Comparison of ENCODE assay signal across 9 cellular contexts in genomic region chr2:134581877-134582546, GRCh38.
DNase-seq lines count a peak whose midpoint lies in the region; ATAC-seq and TF ChIP-seq lines count a peak whose summit lies in the region.
"Had no signal": no experiment of that assay in that cellular context is flagged by ENCODE, and none has a peak within 500 bp of the region (broad histone marks: within the 10 kb centered on the region; RNA-seq: fewer than 3 reads in every experiment).

No MANE protein-coding gene starts in this region.

- intact Hi-C loops in CD8-positive, alpha-beta T cell (cut with DNase I, micrococcal nuclease) = no loop called here
- intact Hi-C loops in Calu3 (cut with micrococcal nuclease; ENCODE audit: unreplicated experiment) = no loop called here

- H3K4me3 ChIP-seq in CD8-positive, alpha-beta T cell (ENCODE audit: low read depth, low read length) = no peak overlapping the region

- no peaks in the 10 kb centered on the region for H3K9me3 Mint-ChIP-seq in T-helper 1 cell treated with Interleukin-12 subunit alpha and Interleukin-12 subunit beta and Interleukin-4 antibody, amounts not matched to agents 30 μg/mL and 1 μg/mL, for 36 hours
- no peaks in the 10 kb centered on the region for H3K9me3 Mint-ChIP-seq in memory B cell
- no peaks in the 10 kb centered on the region for H3K9me3 Mint-ChIP-seq in CD8-positive, alpha-beta T cell
- no peaks in the 10 kb centered on the region for H3K9me3 Mint-ChIP-seq in Calu3 (ENCODE audit: low read depth, unreplicated experiment)
- H3K9me3 Mint-ChIP-seq: activated T-helper 1 cell treated with anti-CD3 and anti-CD28 coated beads, Interleukin-12 subunit alpha, Interleukin-12 subunit beta, Interleukin-2, Interleukin-4 antibody, amounts not matched to agents 30 ng/mL and 10 ng/mL and 1 ng/mL, durations not matched to agents 14 hours and 24 hours and 36 hours had no signal

- no peaks in the 10 kb centered on the region for H3K9me3 ChIP-seq in CD8-positive, alpha-beta T cell (ENCODE audit: low read length)

- no peaks in the 10 kb centered on the region for H3K36me3 ChIP-seq in CD8-positive, alpha-beta T cell (ENCODE audit: insufficient read depth, low read length)

- no peak for TF ChIP-seq CTCF in CD8-positive, alpha-beta T cell (IDR thresholded peaks at IDR 0.05)
- TF ChIP-seq CTCF in Calu3 (IDR thresholded peaks at IDR 0.05; ENCODE audit: unreplicated experiment) = no peak

- no peak overlapping the region for H3K4me3 Mint-ChIP-seq in T-helper 1 cell treated with Interleukin-12 subunit alpha and Interleukin-12 subunit beta and Interleukin-4 antibody, amounts not matched to agents 30 μg/mL and 1 μg/mL, for 36 hours
- H3K4me3 Mint-ChIP-seq in memory B cell (peak overlapping the region; percentile 24), Calu3 (ENCODE audit: low read depth, unreplicated experiment) (no peak overlapping the region)
- H3K4me3 Mint-ChIP-seq in CD8-positive, alpha-beta T cell = no peak overlapping the region
- H3K4me3 Mint-ChIP-seq: activated T-helper 1 cell treated with anti-CD3 and anti-CD28 coated beads, Interleukin-12 subunit alpha, Interleukin-12 subunit beta, Interleukin-2, Interleukin-4 antibody, amounts not matched to agents 30 ng/mL and 10 ng/mL and 1 ng/mL, durations not matched to agents 14 hours and 24 hours and 36 hours had no signal

- CTCF ChIA-PET in CD8-positive, alpha-beta T cell (lab: Charles Lee) = interaction anchor here (0.6 kb wide), 1 partner anchor 182 kb away, joined by 3 read pairs; no protein-coding TSS in a partner anchor
- CTCF ChIA-PET in Calu3 (lab: Charles Lee) = no interaction called here

- peak; percentile 81 for ATAC-seq in GM21529 (IDR thresholded peaks at IDR 0.05; ENCODE audit: unreplicated experiment)
- ATAC-seq in HG03432 (IDR thresholded peaks at IDR 0.05; ENCODE audit: unreplicated experiment) = peak; percentile 54
- peak; percentile 53 for ATAC-seq in memory B cell (ENCODE audit: low read depth)
- no peak for ATAC-seq in CD8-positive, alpha-beta T cell

- H3K27me3 ChIP-seq in CD8-positive, alpha-beta T cell (ENCODE audit: insufficient read depth, low read length) = no peaks in the 10 kb centered on the region

- peaks cover 9% of the 10 kb centered on the region for H3K4me1 Mint-ChIP-seq in T-helper 1 cell treated with Interleukin-12 subunit alpha and Interleukin-12 subunit beta and Interleukin-4 antibody, amounts not matched to agents 30 μg/mL and 1 μg/mL, for 36 hours (ENCODE audit: low read depth)
- H3K4me1 Mint-ChIP-seq in memory B cell (peaks cover 25% of the 10 kb centered on the region), Calu3 (ENCODE audit: low read depth, unreplicated experiment) (peaks cover 8% of the 10 kb centered on the region)
- H3K4me1 Mint-ChIP-seq in CD8-positive, alpha-beta T cell (ENCODE audit: low read depth) = peaks cover 11% of the 10 kb centered on the region

- no TSS peak for BruUV-seq in Calu3 (replicated peaks; lab: Mats Ljungman, UMichigan)

- DNase-seq in T-helper 1 cell (no peak), memory B cell (ENCODE audit: low spot score in 2 of 2) (no peak), Calu3 (no peak), HCEC 1CT (no peak)
- DNase-seq in CD8-positive, alpha-beta T cell = no peak

- H3K27ac Mint-ChIP-seq in T-helper 1 cell treated with Interleukin-12 subunit alpha and Interleukin-12 subunit beta and Interleukin-4 antibody, amounts not matched to agents 30 μg/mL and 1 μg/mL, for 36 hours = peak overlapping the region; percentile 21
- H3K27ac Mint-ChIP-seq in memory B cell (peak overlapping the region; percentile 86), Calu3 (ENCODE audit: unreplicated experiment) (no peak overlapping the region)
- H3K27ac Mint-ChIP-seq in CD8-positive, alpha-beta T cell = no peak overlapping the region
- H3K27ac Mint-ChIP-seq: activated T-helper 1 cell treated with anti-CD3 and anti-CD28 coated beads, Interleukin-12 subunit alpha, Interleukin-12 subunit beta, Interleukin-2, Interleukin-4 antibody, amounts not matched to agents 30 ng/mL and 10 ng/mL and 1 ng/mL, durations not matched to agents 14 hours and 24 hours and 36 hours had no signal

- no peaks in the 10 kb centered on the region for H3K36me3 Mint-ChIP-seq in T-helper 1 cell treated with Interleukin-12 subunit alpha and Interleukin-12 subunit beta and Interleukin-4 antibody, amounts not matched to agents 30 μg/mL and 1 μg/mL, for 36 hours (ENCODE audit: low read depth)
- H3K36me3 Mint-ChIP-seq in memory B cell (no peaks in the 10 kb centered on the region), Calu3 (ENCODE audit: insufficient read depth, unreplicated experiment) (no peaks in the 10 kb centered on the region)
- H3K36me3 Mint-ChIP-seq in CD8-positive, alpha-beta T cell = no peaks in the 10 kb centered on the region

- POLR2A ChIA-PET in CD8-positive, alpha-beta T cell (lab: Charles Lee) = interaction anchor here (0.8 kb wide), 1 partner anchor 117 kb away, joined by 3 read pairs; no protein-coding TSS in a partner anchor

- H3K4me1 ChIP-seq in CD8-positive, alpha-beta T cell (ENCODE audit: insufficient read depth, low read length) = no peaks in the 10 kb centered on the region

- no peaks in the 10 kb centered on the region for H3K27me3 Mint-ChIP-seq in T-helper 1 cell treated with Interleukin-12 subunit alpha and Interleukin-12 subunit beta and Interleukin-4 antibody, amounts not matched to agents 30 μg/mL and 1 μg/mL, for 36 hours (ENCODE audit: low read depth)
- H3K27me3 Mint-ChIP-seq in memory B cell (no peaks in the 10 kb centered on the region), Calu3 (ENCODE audit: unreplicated experiment) (no peaks in the 10 kb centered on the region)
- H3K27me3 Mint-ChIP-seq in CD8-positive, alpha-beta T cell (ENCODE audit: low read depth) = no peaks in the 10 kb centered on the region

- no peak overlapping the region for H3K27ac ChIP-seq in CD8-positive, alpha-beta T cell (ENCODE audit: low read depth, low read length)

Comparison
In these comparisons a context has a peak if more than half of its experiments do, and no peak if none do; other contexts are left out.
1. H3K27ac Mint-ChIP-seq: peak in T-helper 1 cell treated with Interleukin-12 subunit alpha and Interleukin-12 subunit beta and Interleukin-4 antibody, amounts not matched to agents 30 μg/mL and 1 μg/mL, for 36 hours (single experiment) and memory B cell (single experiment); none in CD8-positive, alpha-beta T cell (single experiment) and Calu3 (single experiment).